ENCODE assay signal across 20 cellular contexts in the genomic region with DNA sequence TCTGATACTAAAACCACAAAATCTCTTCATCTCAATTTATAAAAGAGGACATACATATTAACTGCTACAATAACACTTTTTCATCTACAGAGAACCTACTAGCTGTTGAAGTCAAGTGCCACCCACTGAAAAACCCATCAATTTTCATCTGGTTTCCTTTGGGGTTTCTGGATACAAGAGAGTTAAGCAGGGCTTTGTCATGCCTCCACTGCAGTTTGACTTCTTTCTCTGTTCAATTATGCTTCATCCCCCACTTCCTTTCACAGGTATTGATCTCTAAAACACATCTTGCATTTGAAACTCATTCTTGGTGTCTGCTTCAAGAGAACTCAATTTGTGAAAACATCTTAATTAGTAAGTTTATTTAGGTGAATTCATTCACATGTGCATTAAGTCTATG.
DNase-seq lines count a peak whose midpoint lies in the region; ATAC-seq, FAIRE-seq and TF ChIP-seq lines count a peak whose summit lies in the region.
"Had no signal": no experiment of that assay in that cellular context is flagged by ENCODE, and none has a peak within 500 bp of the region (broad histone marks: within the 10 kb centered on the region; RNA-seq: fewer than 3 reads in every experiment).

No MANE protein-coding gene starts in this region.

- H3K79me2 ChIP-seq in H1 (ENCODE audit: control insufficient read depth in 1 of 2, insufficient read depth in 2 of 2, low read length in 2 of 2): no peaks in the 10 kb centered on the region

- no peaks in the 10 kb centered on the region for H3K23me2 ChIP-seq in H1 (ENCODE audit: low read depth, low read length)

- DNase-seq in GM19239 (ENCODE audit: insufficient read length, low spot score): no peak
- DNase-seq in H1 (ENCODE audit: low read depth in 1 of 2, low spot score in 2 of 2): no peak
- DNase-seq in right cardiac atrium: no peak
- DNase-seq in urothelium cell line (ENCODE audit: low spot score): no peak
- DNase-seq: Calu3; CD4-positive, CD25-positive, alpha-beta regulatory T cell; CD8-positive, alpha-beta memory T cell; COR-L47; DMS53; DMS79 treated with DMSO at 0.1 percent for 48 hours; GF-D8; HCEC 1CT had no signal

- peak overlapping the region; percentile 48 for H3K27ac ChIP-seq in HUES48 (ENCODE audit: low read depth, low read length)
- H3K27ac ChIP-seq in H1 (ENCODE audit: low read depth, low read length): no peak overlapping the region
- H3K27ac ChIP-seq in right cardiac atrium (ENCODE audit: low read length): no peak overlapping the region
- H3K27ac ChIP-seq: 22Rv1, BLaER1, C4-2B had no signal

- ATAC-seq in right cardiac atrium: no peak
- ATAC-seq in HG03457 (IDR thresholded peaks at IDR 0.05; ENCODE audit: unreplicated experiment): no peak

- H3K79me1 ChIP-seq in H1 (ENCODE audit: low read depth, low read length): no peaks in the 10 kb centered on the region

- H3K36me3 ChIP-seq in HUES48 (ENCODE audit: control insufficient read depth, insufficient read depth, low read length) (peaks cover 19% of the 10 kb centered on the region), H1 (ENCODE audit: control insufficient read depth in 2 of 4, insufficient read depth in 4 of 4, low read length in 3 of 4) (peaks cover 0 to 10% (median 1%) of the 10 kb centered on the region in 4 experiments; a peak in 3 of 8 replicates)

- no peak overlapping the region for H4K8ac ChIP-seq in H1 (ENCODE audit: extremely low read depth, insufficient read depth, low read length)

- H4K91ac ChIP-seq in H1 (replicated peaks; ENCODE audit: insufficient read length, low read length): no peak overlapping the region

- no peak overlapping the region for H3K56ac ChIP-seq in H1 (replicated peaks; ENCODE audit: insufficient read length, low read depth, low read length)

- TF ChIP-seq EP300 in H1 (IDR thresholded peaks at IDR 0.05; ENCODE audit: borderline replicate concordance in 1 of 2, low read depth in 2 of 2, low read length in 2 of 2): no peak

- no peak overlapping the region for H3K14ac ChIP-seq in H1 (ENCODE audit: insufficient read length)

- H3K9ac ChIP-seq in HUES48 (ENCODE audit: low read depth, low read length) (no peak overlapping the region), H1 (replicated peaks in 1 of 4; ENCODE audit: extremely low read depth in 1 of 4, low read depth in 3 of 4, low read length in 3 of 4) (no peak overlapping the region)
- H3K9ac ChIP-seq: BLaER1 had no signal

- POLR2A ChIA-PET in H1 (lab: Charles Lee; ENCODE audit: partially characterized antibody): no interaction called here

- no peak overlapping the region for H4K5ac ChIP-seq in H1 (ENCODE audit: insufficient read length, low read depth, low read length)

- 0 out of 4 replicates have a peak overlapping the region, but pooled peaks of 1 of the 2 experiments have one; percentile 5 for H3K4me2 ChIP-seq in H1 (ENCODE audit: insufficient read depth in 1 of 2, low read depth in 2 of 2, low read length in 2 of 2)
- H3K4me2 ChIP-seq: BLaER1 had no signal

- no peak overlapping the region for H2BK5ac ChIP-seq in H1 (ENCODE audit: low read depth, low read length)

- H2AK5ac ChIP-seq in H1 (ENCODE audit: low read depth, low read length): no peak overlapping the region

- H3K9me3 ChIP-seq in HUES48 (ENCODE audit: control insufficient read depth, insufficient read depth, low read length) (no peaks in the 10 kb centered on the region), H1 (ENCODE audit: insufficient read depth in 2 of 2, low read depth in 1 of 2, low read length in 1 of 2) (no peaks in the 10 kb centered on the region), right cardiac atrium (ENCODE audit: control insufficient read depth, low read length) (no peaks in the 10 kb centered on the region)
- H3K9me3 ChIP-seq: BLaER1 had no signal

- no peak overlapping the region for H3K23ac ChIP-seq in H1 (ENCODE audit: insufficient read length)

- no peak overlapping the region for H3K18ac ChIP-seq in H1 (ENCODE audit: extremely low read depth, low read length)

- H3K4me3 ChIP-seq in HUES48 (ENCODE audit: low read depth, low read length) (no peak overlapping the region; the same call in 1 of the 2 replicates), H1 (ENCODE audit: extremely low read depth in 1 of 4, insufficient read depth in 2 of 4, low read depth in 3 of 4, low read length in 4 of 4) (no peak overlapping the region), right cardiac atrium (ENCODE audit: low read length) (no peak overlapping the region)
- H3K4me3 ChIP-seq: BLaER1 had no signal

- TF ChIP-seq CTCF in H1 (IDR thresholded peaks at IDR 0.05; ENCODE audit: control extremely low read depth in 1 of 3, insufficient read depth in 1 of 3, low read depth in 1 of 3, low read length in 3 of 3): no peak

- no peak for TF ChIP-seq POLR2A in H1 (IDR thresholded peaks at IDR 0.05; ENCODE audit: control extremely low read depth in 1 of 2, low read depth in 2 of 2, low read length in 2 of 2)

- H2BK20ac ChIP-seq in H1 (ENCODE audit: low read length): no peak overlapping the region

- H4K20me1 ChIP-seq in H1 (replicated peaks in 1 of 2; ENCODE audit: control insufficient read depth in 1 of 2, insufficient read depth in 2 of 2, low read length in 2 of 2): no peaks in the 10 kb centered on the region
- H4K20me1 ChIP-seq: BLaER1 had no signal

- no peak overlapping the region for H2BK120ac ChIP-seq in H1 (replicated peaks; ENCODE audit: low read depth, low read length)

- H3K27me3 ChIP-seq in HUES48 (ENCODE audit: control insufficient read depth, insufficient read depth, low read length): no peaks in the 10 kb centered on the region
- no peaks in the 10 kb centered on the region for H3K27me3 ChIP-seq in H1 (replicated peaks in 1 of 4; ENCODE audit: control insufficient read depth in 3 of 4, extremely low read depth in 1 of 4, insufficient read depth in 3 of 4, low read length in 3 of 4)
- H3K27me3 ChIP-seq in right cardiac atrium (ENCODE audit: control insufficient read depth, insufficient read depth): no peaks in the 10 kb centered on the region
- H3K27me3 ChIP-seq: BLaER1 had no signal

- no peak overlapping the region for H2BK12ac ChIP-seq in H1 (ENCODE audit: low read depth, low read length)

- intact Hi-C loops in right cardiac atrium (cut with DNase I): loop anchor here in 1 of 4 donors (10.0 kb wide), 1 partner anchor 208 kb away; no protein-coding TSS in a partner anchor

- H2BK15ac ChIP-seq in H1 (ENCODE audit: low read length): no peak overlapping the region

- peak; percentile 45 for FAIRE-seq in GM19239 (lab: Jason Lieb, UNC)
- FAIRE-seq in H1 (lab: Jason Lieb, UNC): peak; percentile 24
- no peak for FAIRE-seq in urothelium cell line (lab: Jason Lieb, UNC)
- FAIRE-seq: A204.1, GM12891, GM18507 had no signal

- H3K4me1 ChIP-seq in HUES48 (ENCODE audit: control insufficient read depth, insufficient read depth, low read length): peaks cover 19% of the 10 kb centered on the region
- H3K4me1 ChIP-seq in H1 (replicated peaks in 1 of 4; ENCODE audit: control insufficient read depth in 3 of 4, insufficient read depth in 4 of 4, low read length in 3 of 4): peaks cover 0 to 5% (median 2%) of the 10 kb centered on the region in 4 experiments; a peak in 2 of 7 replicates
- H3K4me1 ChIP-seq in right cardiac atrium (ENCODE audit: control insufficient read depth, insufficient read depth, low read length): no peaks in the 10 kb centered on the region
- H3K4me1 ChIP-seq: BLaER1 had no signal

- CTCF ChIA-PET in H1 (lab: Charles Lee; ENCODE audit: partially characterized antibody): no interaction called here

- H3K4ac ChIP-seq in H1 (replicated peaks; ENCODE audit: insufficient read length, low read depth, low read length): no peak overlapping the region

- no peak for TF ChIP-seq RAD21 in H1 (IDR thresholded peaks at IDR 0.05 in 1 of 2, conservative IDR thresholded peaks at IDR 0.05 in 1 of 2; ENCODE audit: low read depth in 2 of 2, low read length in 2 of 2)

- no peak overlapping the region for H2AFZ ChIP-seq in H1 (ENCODE audit: low read length)

TF ChIP-seq in H1, 55 proteins besides CTCF, POLR2A, EP300 and RAD21:
- TF ChIP-seq CTBP2 (IDR thresholded peaks at IDR 0.05; ENCODE audit: borderline replicate concordance, insufficient read depth, insufficient read length, low read length) (no peak), TAF1 (IDR thresholded peaks at IDR 0.05; ENCODE audit: low read depth, low read length) (no peak), SP2 (IDR thresholded peaks at IDR 0.05; ENCODE audit: low read length) (no peak), ZNF274 (IDR thresholded peaks at IDR 0.05; ENCODE audit: borderline replicate concordance, extremely low read depth, low read length) (no peak), RNF2 (IDR thresholded peaks at IDR 0.05; ENCODE audit: borderline replicate concordance, low read depth, low read length, missing control alignments, poor library complexity, severe bottlenecking) (no peak), POLR2AphosphoS5 (IDR thresholded peaks at IDR 0.05; ENCODE audit: low read depth, low read length) (no peak), RXRA (IDR thresholded peaks at IDR 0.05; ENCODE audit: insufficient read depth, low read depth, low read length) (no peak), EGR1 (IDR thresholded peaks at IDR 0.05; ENCODE audit: borderline replicate concordance, low read depth, low read length) (no peak), NRF1 (IDR thresholded peaks at IDR 0.05; ENCODE audit: low read depth, low read length) (no peak), CBX5 (IDR thresholded peaks at IDR 0.05; ENCODE audit: low read depth, low read length) (no peak)
